8 cellular contexts compared by ENCODE assay signal in the genomic region with DNA sequence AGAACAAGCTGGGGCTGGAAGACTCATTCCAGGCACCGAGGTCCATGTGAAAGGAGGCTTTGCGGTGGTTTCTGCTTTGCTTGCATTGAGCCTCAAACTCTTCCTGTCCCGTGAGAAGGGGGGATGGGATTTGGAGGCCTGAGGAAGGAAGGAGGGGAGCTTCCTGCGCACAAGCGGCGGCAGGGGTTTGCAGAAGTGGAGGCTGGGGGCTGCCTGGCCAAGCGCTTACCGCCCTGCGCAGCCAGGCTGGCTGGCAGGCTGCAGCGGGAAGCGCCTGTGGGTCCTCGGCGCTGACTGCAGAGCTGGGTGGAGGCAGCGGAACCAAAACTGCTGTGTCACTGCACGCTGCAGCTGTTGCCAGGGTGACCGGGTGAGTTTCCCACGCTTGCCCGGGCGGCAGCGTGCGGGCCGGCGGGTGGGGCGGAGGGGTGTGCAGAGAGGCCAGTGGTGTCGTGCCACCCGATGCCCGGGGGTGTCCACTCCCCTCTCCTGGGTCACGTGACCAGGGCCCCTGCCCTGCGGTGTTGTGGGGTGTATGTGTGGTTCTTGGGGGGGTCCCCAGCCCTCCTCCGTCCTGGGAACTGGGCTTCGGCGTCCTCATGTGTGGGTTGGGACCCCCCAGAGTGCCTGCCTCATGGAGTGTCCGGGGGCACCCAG.
DNase-seq lines count a peak whose midpoint lies in the region; ATAC-seq, FAIRE-seq and TF ChIP-seq lines count a peak whose summit lies in the region.

No MANE protein-coding gene starts in this region.

- peak overlapping the region; percentile 68 for H2BK5ac ChIP-seq in IMR-90 (ENCODE audit: low read depth, low read length, poor library complexity, severe bottlenecking)

- peak overlapping the region; percentile 38 for H2BK20ac ChIP-seq in IMR-90 (ENCODE audit: low read depth, low read length)

- peaks cover 19% of the 10 kb centered on the region; the same call in 1 of the 2 replicates for H3K36me3 ChIP-seq in IMR-90 (ENCODE audit: control insufficient read depth, insufficient read depth, low read length)

- H4K20me1 ChIP-seq in IMR-90 (ENCODE audit: insufficient read depth, low read length) = peaks cover 62% of the 10 kb centered on the region

- H3K4me3 ChIP-seq in IMR-90 (ENCODE audit: insufficient read depth, low read depth, low read length) = 0 out of 2 replicates have a peak overlapping the region, but pooled peaks have one; percentile 12

- H3K27ac ChIP-seq in IMR-90 (ENCODE audit: insufficient read depth, low read length) = peak overlapping the region; percentile 90
- peak overlapping the region; percentile 51 for H3K27ac ChIP-seq in substantia nigra (ENCODE audit: low read depth, low read length, poor library complexity, severe bottlenecking)

- no TSS peak for BruUV-seq in IMR-90 (replicated peaks; lab: Mats Ljungman, UMichigan)

- H3K4me1 ChIP-seq in IMR-90 (ENCODE audit: control insufficient read depth, insufficient read depth, low read length) = peaks cover 30% of the 10 kb centered on the region

- peak overlapping the region; percentile 93 for H2AK9ac ChIP-seq in IMR-90 (replicated peaks; ENCODE audit: low read depth, low read length, poor library complexity)

- peak overlapping the region; percentile 94 for H4K91ac ChIP-seq in IMR-90 (ENCODE audit: insufficient read depth, low read depth, low read length)

- peak overlapping the region; percentile 97 for H2BK120ac ChIP-seq in IMR-90 (ENCODE audit: low read depth, low read length)

- H3K79me1 ChIP-seq in IMR-90 (ENCODE audit: low read depth in 1 of 2, low read length in 2 of 2) = peaks cover 11 to 77% of the 10 kb centered on the region in 2 experiments

- H3K56ac ChIP-seq in IMR-90 (ENCODE audit: extremely low read depth, insufficient read depth, low read length) = peak overlapping the region; percentile 79

- H2AK5ac ChIP-seq in IMR-90 (ENCODE audit: low read depth, low read length) = peak overlapping the region; percentile 97

- no peaks in the 10 kb centered on the region for H3K27me3 ChIP-seq in IMR-90 (ENCODE audit: control insufficient read depth, insufficient read depth, low read length)

- FAIRE-seq in frontal cortex (lab: Jason Lieb, UNC) = no peak

- TF ChIP-seq POLR2A in IMR-90 (IDR thresholded peaks at IDR 0.05; ENCODE audit: low read depth, low read length) = no peak

- POLR2A ChIA-PET in IMR-90 (lab: Charles Lee; ENCODE audit: unreplicated experiment) = no interaction called here

- dilution Hi-C loops in IMR-90 (cut with HindIII; ENCODE audit: low sequenced_read_pairs, unreplicated experiment) = no loop called here

- peak overlapping the region; percentile 99 for H3K4ac ChIP-seq in IMR-90 (ENCODE audit: low read depth, low read length)

- no peak for TF ChIP-seq RAD21 in IMR-90 (IDR thresholded peaks at IDR 0.05; ENCODE audit: low read length)

- peak overlapping the region; percentile 81; the same call in 2 of the 3 replicates for H2BK15ac ChIP-seq in IMR-90 (ENCODE audit: low read depth, low read length)

- H3K9ac ChIP-seq in IMR-90 (ENCODE audit: low read depth, low read length) = peak overlapping the region; percentile 37

- DNase-seq in COLO829 (ENCODE audit: low spot score) (peak; percentile 97), IMR-90 (peak; percentile 90), SIG-M5 (lab: John Stamatoyannopoulos, UW) (peak; percentile 35), frontal cortex (ENCODE audit: low spot score in 2 of 2) (peak; percentile 98 to 99), occipital lobe (lab: John Stamatoyannopoulos, UW) (peak; percentile 81), substantia nigra (lab: John Stamatoyannopoulos, UW) (peak; percentile 44 to 93 (median 84))
- DNase-seq in activated gamma-delta T cell treated with anti-CD3 and anti-CD28 coated beads, Interleukin-2, amount 50 U/mL, for 16 hours (ENCODE audit: low read depth) = peak; percentile 65

- peak overlapping the region; percentile 65 for H3K23ac ChIP-seq in IMR-90 (ENCODE audit: low read depth, low read length)

- in situ Hi-C loops in IMR-90 (cut with MboI; ENCODE audit: low sequenced_read_pairs) = loop anchor here (25.0 kb wide), 1 partner anchor 595 kb away; no protein-coding TSS in a partner anchor

- ATAC-seq in GM21360 (IDR thresholded peaks at IDR 0.05; ENCODE audit: unreplicated experiment) (peak; percentile 56), IMR-90 (ENCODE audit: low read depth) (peak; percentile 86)

- H4K5ac ChIP-seq in IMR-90 (ENCODE audit: low read depth, low read length) = peak overlapping the region; percentile 11

- 24% methylated on average over 17 of the region's 33 CpGs; no CpG with 5 or more reads in 1 of the 2 experiments for WGBS in IMR-90 (ENCODE audit: extremely low coverage in 2 of 2, insufficient read length in 1 of 2), 2 experiments

- intact Hi-C loops in IMR-90 (cut with micrococcal nuclease) = no loop called here

- peak overlapping the region; percentile 73 for H3K4me2 ChIP-seq in IMR-90 (ENCODE audit: low read depth, low read length)

- CTCF ChIA-PET in IMR-90 (lab: Yijun Ruan, JAX) = no interaction called here

- peak overlapping the region; percentile 80 for H3K14ac ChIP-seq in IMR-90 (replicated peaks; ENCODE audit: low read depth, low read length)

- H3K18ac ChIP-seq in IMR-90 (ENCODE audit: low read depth, low read length) = peak overlapping the region; percentile 21; the same call in 1 of the 2 replicates

- H2AFZ ChIP-seq in IMR-90 (replicated peaks; ENCODE audit: low read length, poor library complexity) = peak overlapping the region; percentile 85

- H3K9me1 ChIP-seq in IMR-90 (ENCODE audit: insufficient read depth, low read length) = peaks cover 13% of the 10 kb centered on the region; the same call in 1 of the 2 replicates

- no peak for TF ChIP-seq CTCF in IMR-90 (conservative IDR thresholded peaks at IDR 0.05; ENCODE audit: low read depth, low read length)

- no peaks in the 10 kb centered on the region for H3K9me3 ChIP-seq in IMR-90 (ENCODE audit: control insufficient read depth, insufficient read depth, low read length)

- H4K8ac ChIP-seq in IMR-90 (ENCODE audit: low read depth in 2 of 2, low read length in 2 of 2) = peak overlapping the region; percentile 49 to 86; a peak in 3 of 4 replicates

TF ChIP-seq in IMR-90, 13 proteins besides CTCF, POLR2A, EP300 and RAD21:
- TF ChIP-seq FOS (IDR thresholded peaks at IDR 0.05; ENCODE audit: low read depth, low read length) = no peak
- TF ChIP-seq MAFK (IDR thresholded peaks at IDR 0.05; ENCODE audit: low read depth, low read length) = peak; percentile 89
- peak; percentile 99 for TF ChIP-seq NFE2L2 (IDR thresholded peaks at IDR 0.05; ENCODE audit: low read depth, low read length)
- peak; percentile 62; the same call in 1 of the 2 replicates for TF ChIP-seq MAZ (IDR thresholded peaks at IDR 0.05; ENCODE audit: borderline replicate concordance, low read depth, low read length)
- TF ChIP-seq, protein P1, sequence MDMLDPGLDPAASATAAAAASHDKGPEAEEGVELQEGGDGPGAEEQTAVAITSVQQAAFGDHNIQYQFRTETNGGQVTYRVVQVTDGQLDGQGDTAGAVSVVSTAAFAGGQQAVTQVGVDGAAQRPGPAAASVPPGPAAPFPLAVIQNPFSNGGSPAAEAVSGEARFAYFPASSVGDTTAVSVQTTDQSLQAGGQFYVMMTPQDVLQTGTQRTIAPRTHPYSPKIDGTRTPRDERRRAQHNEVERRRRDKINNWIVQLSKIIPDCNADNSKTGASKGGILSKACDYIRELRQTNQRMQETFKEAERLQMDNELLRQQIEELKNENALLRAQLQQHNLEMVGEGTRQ (IDR thresholded peaks at IDR 0.05; ENCODE audit: low read depth, low read length) = peak; percentile 80
- TF ChIP-seq BHLHE40 (IDR thresholded peaks at IDR 0.05; ENCODE audit: low read depth, low read length) = peak; percentile 81
- TF ChIP-seq CHD1 (IDR thresholded peaks at IDR 0.05; ENCODE audit: low read depth, low read length) = no peak
- no peak for TF ChIP-seq RFX5 (IDR thresholded peaks at IDR 0.05; ENCODE audit: low read depth, low read length)
- TF ChIP-seq MXI1 (IDR thresholded peaks at IDR 0.05; ENCODE audit: borderline replicate concordance, low read depth, low read length) = peak; percentile 96
- no peak for TF ChIP-seq RCOR1 (IDR thresholded peaks at IDR 0.05; ENCODE audit: insufficient replicate concordance, low read length)
- no peak for TF ChIP-seq CEBPB (IDR thresholded peaks at IDR 0.05; ENCODE audit: low read depth, low read length)
- TF ChIP-seq, protein P2, sequence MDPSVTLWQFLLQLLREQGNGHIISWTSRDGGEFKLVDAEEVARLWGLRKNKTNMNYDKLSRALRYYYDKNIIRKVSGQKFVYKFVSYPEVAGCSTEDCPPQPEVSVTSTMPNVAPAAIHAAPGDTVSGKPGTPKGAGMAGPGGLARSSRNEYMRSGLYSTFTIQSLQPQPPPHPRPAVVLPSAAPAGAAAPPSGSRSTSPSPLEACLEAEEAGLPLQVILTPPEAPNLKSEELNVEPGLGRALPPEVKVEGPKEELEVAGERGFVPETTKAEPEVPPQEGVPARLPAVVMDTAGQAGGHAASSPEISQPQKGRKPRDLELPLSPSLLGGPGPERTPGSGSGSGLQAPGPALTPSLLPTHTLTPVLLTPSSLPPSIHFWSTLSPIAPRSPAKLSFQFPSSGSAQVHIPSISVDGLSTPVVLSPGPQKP (IDR thresholded peaks at IDR 0.05; ENCODE audit: borderline replicate concordance, low read depth, low read length) = no peak
- no peak for TF ChIP-seq SMC3 (IDR thresholded peaks at IDR 0.05; ENCODE audit: low read depth, low read length)

Comparison
In these comparisons a context has a peak if more than half of its experiments do, and no peak if none do; other contexts are left out.
1. Peak in every context shown above with its lines: DNase-seq, ATAC-seq, H3K4me3 ChIP-seq and H3K27ac ChIP-seq.
2. DNase-seq: peak in every context shown above with its lines; median percentile 98 in frontal cortex; 97 in COLO829; 90 in IMR-90; 84 in substantia nigra; 81 in occipital lobe; 65 in activated gamma-delta T cell treated with anti-CD3 and anti-CD28 coated beads, Interleukin-2, amount 50 U/mL, for 16 hours; 35 in SIG-M5.